ENCODE assay signal across 9 cellular contexts in the genomic region with DNA sequence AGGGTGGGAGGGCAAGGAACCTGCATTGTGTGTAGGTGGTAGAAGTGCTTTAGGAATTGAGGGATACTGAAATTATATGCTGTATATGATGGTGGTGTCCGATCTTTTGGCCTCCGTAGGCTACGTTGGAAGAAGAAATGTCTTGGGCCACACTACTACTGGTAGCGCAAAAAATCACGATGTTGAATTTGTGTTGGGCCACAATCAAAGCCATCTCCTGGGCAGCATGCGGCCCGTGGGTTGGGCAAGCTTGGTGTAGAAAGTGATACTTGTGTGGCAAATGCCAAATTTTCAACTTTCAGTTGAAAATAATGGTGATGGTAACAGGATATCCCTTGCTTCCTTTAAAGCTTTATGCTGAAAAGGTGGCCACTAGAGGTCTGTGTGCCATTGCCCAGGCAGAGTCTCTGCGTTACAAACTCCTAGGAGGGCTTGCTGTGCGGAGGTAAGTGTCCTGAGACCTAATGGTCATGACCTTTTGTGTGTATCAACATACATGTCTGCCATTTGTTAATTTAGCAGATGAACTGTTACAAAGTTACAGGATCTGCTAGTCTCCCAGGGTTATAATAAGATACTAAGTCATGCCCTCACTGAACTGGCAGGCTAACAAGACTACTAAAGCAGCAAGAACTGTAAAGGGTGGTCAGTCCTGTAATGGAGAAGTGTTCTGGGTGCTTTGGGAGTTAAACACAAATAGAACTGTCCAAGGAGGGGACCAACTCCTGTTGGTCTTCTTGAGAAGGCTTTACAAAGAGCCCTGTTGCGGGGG. TPM values are rescaled to one million over a fixed set of nuclear protein-coding genes. Genes with fewer than 3 reads are reported as not detected.
DNase-seq lines count a peak whose midpoint lies in the region; ATAC-seq, FAIRE-seq and TF ChIP-seq lines count a peak whose summit lies in the region.
"Had no signal": no experiment of that assay in that cellular context is flagged by ENCODE, and none has a peak within 500 bp of the region (broad histone marks: within the 10 kb centered on the region; RNA-seq: fewer than 3 reads in every experiment).

No MANE protein-coding gene starts in this region.

- TF ChIP-seq RAD21 in H1 (IDR thresholded peaks at IDR 0.05 in 1 of 2, conservative IDR thresholded peaks at IDR 0.05 in 1 of 2; ENCODE audit: low read depth in 2 of 2, low read length in 2 of 2) = no peak

- intact Hi-C loops in OCI-LY7 (cut with micrococcal nuclease; ENCODE audit: unreplicated experiment) = no loop called here
- intact Hi-C loops in posterior vena cava (cut with DNase I) = no loop called here

- POLR2A ChIA-PET in OCI-LY7 (lab: Charles Lee) = no interaction called here
- POLR2A ChIA-PET in H1 (lab: Charles Lee; ENCODE audit: partially characterized antibody) = interaction anchor here (0.7 to 16.7 kb wide), 13 partner anchors 13 to 388 kb away, joined by 3 to 570 read pairs (median 5); partner anchors contain the start of gene KLHL35

- H3K9me2 ChIP-seq in OCI-LY7 (ENCODE audit: insufficient read depth, low read length) = no peaks in the 10 kb centered on the region

- no peak overlapping the region for H3K4ac ChIP-seq in H1 (replicated peaks; ENCODE audit: insufficient read length, low read depth, low read length)

- H3K9me3 ChIP-seq in OCI-LY7 (ENCODE audit: low read length) = no peaks in the 10 kb centered on the region
- H3K9me3 ChIP-seq in H1 (ENCODE audit: insufficient read depth in 2 of 2, low read depth in 1 of 2, low read length in 1 of 2) = no peaks in the 10 kb centered on the region
- H3K9me3 ChIP-seq: neutrophil had no signal

- no peak overlapping the region for H3K14ac ChIP-seq in H1 (ENCODE audit: insufficient read length)

- no peak overlapping the region for H2BK20ac ChIP-seq in H1 (ENCODE audit: low read length)

- H4K20me1 ChIP-seq in OCI-LY7 (ENCODE audit: insufficient read depth, low read length) = peaks cover 65% of the 10 kb centered on the region
- peaks cover 32 to 43% of the 10 kb centered on the region in 2 experiments for H4K20me1 ChIP-seq in H1 (replicated peaks in 1 of 2; ENCODE audit: control insufficient read depth in 1 of 2, insufficient read depth in 2 of 2, low read length in 2 of 2)

- peak overlapping the region; percentile 62 for H3K27ac Mint-ChIP-seq in T-helper 1 cell treated with Interleukin-12 subunit alpha and Interleukin-12 subunit beta and Interleukin-4 antibody, amounts not matched to agents 30 μg/mL and 1 μg/mL, for 36 hours

- no peak overlapping the region for H2AK5ac ChIP-seq in H1 (ENCODE audit: low read depth, low read length)

- H2BK12ac ChIP-seq in H1 (ENCODE audit: low read depth, low read length) = no peak overlapping the region

- H3K4me1 ChIP-seq in OCI-LY7 (ENCODE audit: insufficient read depth, low read length, poor library complexity, severe bottlenecking) (peaks cover 25% of the 10 kb centered on the region), H1 (replicated peaks in 1 of 4; ENCODE audit: control insufficient read depth in 3 of 4, insufficient read depth in 4 of 4, low read length in 3 of 4) (peaks cover 0 to 9% (median 4%) of the 10 kb centered on the region in 4 experiments; a peak in 6 of 7 replicates)

- H3K9ac ChIP-seq in H1 (replicated peaks in 1 of 4; ENCODE audit: extremely low read depth in 1 of 4, low read depth in 3 of 4, low read length in 3 of 4) = peak overlapping the region in 1 of 4 experiments; percentile 61; a peak in 1 of 7 replicates

- no peak overlapping the region for H2BK5ac ChIP-seq in H1 (ENCODE audit: low read depth, low read length)

- no peaks in the 10 kb centered on the region for H3K9me3 Mint-ChIP-seq in T-helper 1 cell treated with Interleukin-12 subunit alpha and Interleukin-12 subunit beta and Interleukin-4 antibody, amounts not matched to agents 30 μg/mL and 1 μg/mL, for 36 hours

- TF ChIP-seq POLR2A in H1 (IDR thresholded peaks at IDR 0.05; ENCODE audit: control extremely low read depth in 1 of 2, low read depth in 2 of 2, low read length in 2 of 2) (peak; percentile 31 to 50), GM18505 (IDR thresholded peaks at IDR 0.05; ENCODE audit: borderline replicate concordance, extremely low read depth, insufficient read depth, insufficient read length) (no peak)

- H3K79me2 ChIP-seq in OCI-LY7 (ENCODE audit: insufficient read depth, low read depth, low read length) (peaks cover 61% of the 10 kb centered on the region), H1 (ENCODE audit: control insufficient read depth in 1 of 2, insufficient read depth in 2 of 2, low read length in 2 of 2) (peaks cover 29 to 71% of the 10 kb centered on the region in 2 experiments)

- peak overlapping the region; percentile 77 for H3K4me3 Mint-ChIP-seq in T-helper 1 cell treated with Interleukin-12 subunit alpha and Interleukin-12 subunit beta and Interleukin-4 antibody, amounts not matched to agents 30 μg/mL and 1 μg/mL, for 36 hours

- peak overlapping the region; percentile 87 for H3K4me2 ChIP-seq in OCI-LY7 (ENCODE audit: low read length)
- peak overlapping the region; percentile 82 to 93 for H3K4me2 ChIP-seq in H1 (ENCODE audit: insufficient read depth in 1 of 2, low read depth in 2 of 2, low read length in 2 of 2)

- TF ChIP-seq EP300 in H1 (IDR thresholded peaks at IDR 0.05; ENCODE audit: borderline replicate concordance in 1 of 2, low read depth in 2 of 2, low read length in 2 of 2) = no peak

- peaks cover 7% of the 10 kb centered on the region for H3K23me2 ChIP-seq in H1 (ENCODE audit: low read depth, low read length)

- no peak overlapping the region for H4K91ac ChIP-seq in H1 (replicated peaks; ENCODE audit: insufficient read length, low read length)

- peak overlapping the region; percentile 75 for H3K27ac ChIP-seq in OCI-LY7 (ENCODE audit: low read depth, low read length, poor library complexity, severe bottlenecking)
- peak overlapping the region; percentile 0; the same call in 1 of the 2 replicates for H3K27ac ChIP-seq in H1 (ENCODE audit: low read depth, low read length)
- H3K27ac ChIP-seq: neutrophil had no signal

- peaks cover 50% of the 10 kb centered on the region for H3K4me1 Mint-ChIP-seq in T-helper 1 cell treated with Interleukin-12 subunit alpha and Interleukin-12 subunit beta and Interleukin-4 antibody, amounts not matched to agents 30 μg/mL and 1 μg/mL, for 36 hours (ENCODE audit: low read depth)

- ATAC-seq in GM18505 (IDR thresholded peaks at IDR 0.05; ENCODE audit: unreplicated experiment) = no peak

- H2AFZ ChIP-seq in OCI-LY7 (ENCODE audit: low read length) = no peak overlapping the region
- no peak overlapping the region for H2AFZ ChIP-seq in H1 (ENCODE audit: low read length)

- CTCF ChIA-PET in OCI-LY7 (lab: Charles Lee; ENCODE audit: unreplicated experiment) = no interaction called here
- CTCF ChIA-PET in H1 (lab: Charles Lee; ENCODE audit: partially characterized antibody) = interaction anchor here (1.0 to 2.1 kb wide), 5 partner anchors 12 to 74 kb away, joined by 3 to 9 read pairs (median 5); no protein-coding TSS in a partner anchor

- H3K36me3 Mint-ChIP-seq in T-helper 1 cell treated with Interleukin-12 subunit alpha and Interleukin-12 subunit beta and Interleukin-4 antibody, amounts not matched to agents 30 μg/mL and 1 μg/mL, for 36 hours (ENCODE audit: low read depth) = peaks cover 64% of the 10 kb centered on the region

- H3K36me3 ChIP-seq in OCI-LY7 (ENCODE audit: insufficient read depth, low read length) = peaks cover 77% of the 10 kb centered on the region
- H3K36me3 ChIP-seq in H1 (ENCODE audit: control insufficient read depth in 2 of 4, insufficient read depth in 4 of 4, low read length in 3 of 4) = peaks cover 49 to 71% (median 64%) of the 10 kb centered on the region in 4 experiments

- no peak overlapping the region for H4K5ac ChIP-seq in H1 (ENCODE audit: insufficient read length, low read depth, low read length)

- peak overlapping the region; percentile 23 for H4K8ac ChIP-seq in H1 (ENCODE audit: extremely low read depth, insufficient read depth, low read length)

- no peak overlapping the region for H3K18ac ChIP-seq in H1 (ENCODE audit: extremely low read depth, low read length)

- H3K4me3 ChIP-seq in OCI-LY7 (ENCODE audit: low read depth, low read length, poor library complexity, severe bottlenecking) (peak overlapping the region; percentile 97), H1 (ENCODE audit: extremely low read depth in 1 of 4, insufficient read depth in 2 of 4, low read depth in 3 of 4, low read length in 4 of 4) (peak overlapping the region; percentile 8 to 100 (median 52); a peak in 6 of 8 replicates)

- no peak overlapping the region for H2BK15ac ChIP-seq in H1 (ENCODE audit: low read length)

- DNase-seq in T-helper 1 cell (no peak), OCI-LY7 (ENCODE audit: low spot score) (no peak), H1 (ENCODE audit: low read depth in 1 of 2, low spot score in 2 of 2) (no peak), posterior vena cava (ENCODE audit: low spot score) (peak; percentile 22), NCI-H526 treated with DMSO at 0.1 percent for 48 hours (lab: John Stamatoyannopoulos, UW) (no peak), DMS114 treated with DMSO at 0.1 percent for 48 hours (lab: John Stamatoyannopoulos, UW; ENCODE audit: unreplicated experiment) (no peak)

- 89% methylated on average over 10 of the region's 10 CpGs; no CpG with 5 or more reads in 1 of the 2 experiments for WGBS in H1 (ENCODE audit: extremely low coverage in 1 of 2, insufficient coverage in 1 of 2, insufficient read length in 1 of 2, insufficient replicate concordance in 2 of 2, low coverage in 1 of 2, low lambda C conversion rate in 2 of 2, missing lambda C conversion rate in 1 of 2), 2 experiments

- peaks cover 8% of the 10 kb centered on the region; the same call in 1 of the 2 replicates for H3K79me1 ChIP-seq in H1 (ENCODE audit: low read depth, low read length)

- H2BK120ac ChIP-seq in H1 (replicated peaks; ENCODE audit: low read depth, low read length) = no peak overlapping the region

- H3K23ac ChIP-seq in H1 (ENCODE audit: insufficient read length) = no peak overlapping the region

- FAIRE-seq in H1 (lab: Jason Lieb, UNC) = no peak

- H3K27me3 Mint-ChIP-seq in T-helper 1 cell treated with Interleukin-12 subunit alpha and Interleukin-12 subunit beta and Interleukin-4 antibody, amounts not matched to agents 30 μg/mL and 1 μg/mL, for 36 hours (ENCODE audit: low read depth) = no peaks in the 10 kb centered on the region

- no peak overlapping the region for H3K56ac ChIP-seq in H1 (replicated peaks; ENCODE audit: insufficient read length, low read depth, low read length)

- TF ChIP-seq CTCF in OCI-LY7 (conservative IDR thresholded peaks at IDR 0.05; ENCODE audit: low read length) (peak; percentile 36; the same call in 1 of the 2 replicates), H1 (IDR thresholded peaks at IDR 0.05; ENCODE audit: control extremely low read depth in 1 of 3, insufficient read depth in 1 of 3, low read depth in 1 of 3, low read length in 3 of 3) (no peak)

- no TSS peak for BruUV-seq in OCI-LY7 (replicated peaks; lab: Mats Ljungman, UMichigan)

- H3K27me3 ChIP-seq in H1 (replicated peaks in 1 of 4; ENCODE audit: control insufficient read depth in 3 of 4, extremely low read depth in 1 of 4, insufficient read depth in 3 of 4, low read length in 3 of 4) = no peaks in the 10 kb centered on the region
- H3K27me3 ChIP-seq: neutrophil had no signal

RNA-seq across cellular contexts. Expression of gene RPS3, which starts 2.9 kb away (rescaled TPM):
- 3,268 and 3,417 TPM in 2 replicates for total RNA-seq in OCI-LY7 (2014; rRNA removed; shearing (Covaris generic))
- total RNA-seq in OCI-LY7 (2022) (4,392 and 4,414 TPM in 2 replicates), posterior vena cava (1,000 to 10,000 TPM; 1,304 to 1,399 TPM)
- total RNA-seq in H1 (2021; fragmentation: NEBNext Ultra II Directional; extraction: Animal tissue kit (Norgen Biotek cat#: 25700)) = 3,813 and 3,882 TPM in 2 replicates
- polyA plus RNA-seq in H1 (2011; rRNA removed) = 4,194 and 5,088 TPM in 2 replicates
- polyA plus RNA-seq in H1 (2011; cell fraction: cytosol; rRNA removed) = 5,780 TPM
- polyA plus RNA-seq in H1 (2011; cell fraction: nucleus; rRNA removed) = 3,386 TPM
- polyA plus RNA-seq in H1 (2012, experiment 1 of 2) = 4,233 to 5,711 TPM (median 5,025 TPM) in 4 replicates
- polyA plus RNA-seq in H1 (2012, experiment 2 of 2) = 24,266 TPM
- polyA plus RNA-seq in H1 (2013, experiment 1 of 2) = 5,747 TPM
- polyA plus RNA-seq in H1 (2013, experiment 2 of 2) = 5,667 TPM
- 985 and 1,133 TPM in 2 replicates for polyA minus RNA-seq in H1 (2011; rRNA and poly(A)+ RNA removed)
- polyA minus RNA-seq in H1 (2011; cell fraction: cytosol; rRNA and poly(A)+ RNA removed) = 694 TPM
- polyA minus RNA-seq in H1 (2011; cell fraction: nucleus; rRNA and poly(A)+ RNA removed) = 657 TPM

RNA-seq across cellular contexts. Expression of gene KLHL35, which starts 30.8 kb away (rescaled TPM):
- total RNA-seq in OCI-LY7 (2014; rRNA removed; shearing (Covaris generic)) = not detected in 2 replicates
- 0.21 TPM in 1 of 2 replicates, not detected in the other for total RNA-seq in OCI-LY7 (2022)
- 0.35 and 0.40 TPM in 2 replicates for total RNA-seq in H1 (2021; fragmentation: NEBNext Ultra II Directional; extraction: Animal tissue kit (Norgen Biotek cat#: 25700))
- polyA plus RNA-seq in H1 (2011; rRNA removed) = 0.41 and 0.64 TPM in 2 replicates
- 0.50 TPM for polyA plus RNA-seq in H1 (2011; cell fraction: cytosol; rRNA removed)
- 0.40 TPM for polyA plus RNA-seq in H1 (2011; cell fraction: nucleus; rRNA removed)
- polyA plus RNA-seq in H1 (2012, experiment 1 of 2) = 0.24 to 0.70 TPM (median 0.66 TPM) in 3 of 4 replicates, not detected in the other
- 0.24 TPM for polyA plus RNA-seq in H1 (2012, experiment 2 of 2)
- 0.32 TPM for polyA plus RNA-seq in H1 (2013, experiment 1 of 2)
- polyA plus RNA-seq in H1 (2013, experiment 2 of 2) = 0.31 TPM
- 0.10 TPM in 1 of 2 replicates, not detected in the other for polyA minus RNA-seq in H1 (2011; rRNA and poly(A)+ RNA removed)
- polyA minus RNA-seq in H1 (2011; cell fraction: cytosol; rRNA and poly(A)+ RNA removed) = 1.0 TPM
- polyA minus RNA-seq in H1 (2011; cell fraction: nucleus; rRNA and poly(A)+ RNA removed) = not detected
- total RNA-seq in posterior vena cava = under 1 TPM; 0.67 to 0.79 TPM

RNA-seq across cellular contexts. Expression of gene ARRB1, which starts 50.7 kb away (rescaled TPM):
- total RNA-seq in OCI-LY7 (2014; rRNA removed; shearing (Covaris generic)) = not detected in 2 replicates
- total RNA-seq in OCI-LY7 (2022) (not detected in 2 replicates), posterior vena cava (10 to 100 TPM; 42.3 to 44.3 TPM)
- total RNA-seq in H1 (2021; fragmentation: NEBNext Ultra II Directional; extraction: Animal tissue kit (Norgen Biotek cat#: 25700)) = 24.1 and 31.8 TPM in 2 replicates
- polyA plus RNA-seq in H1 (2011; rRNA removed) = 9.4 and 12.4 TPM in 2 replicates
- 14.0 TPM for polyA plus RNA-seq in H1 (2011; cell fraction: cytosol; rRNA removed)
- 16.7 TPM for polyA plus RNA-seq in H1 (2011; cell fraction: nucleus; rRNA removed)
- polyA plus RNA-seq in H1 (2012, experiment 1 of 2) = 8.9 to 11.1 TPM (median 10.3 TPM) in 4 replicates
- 7.6 TPM for polyA plus RNA-seq in H1 (2012, experiment 2 of 2)
- polyA plus RNA-seq in H1 (2013, experiment 1 of 2) = 26.6 TPM
- 27.4 TPM for polyA plus RNA-seq in H1 (2013, experiment 2 of 2)
- 37.7 and 39.1 TPM in 2 replicates for polyA minus RNA-seq in H1 (2011; rRNA and poly(A)+ RNA removed)
- 16.1 TPM for polyA minus RNA-seq in H1 (2011; cell fraction: cytosol; rRNA and poly(A)+ RNA removed)
- 27.9 TPM for polyA minus RNA-seq in H1 (2011; cell fraction: nucleus; rRNA and poly(A)+ RNA removed)

Comparison
In these comparisons a context has a peak if more than half of its experiments do, and no peak if none do; other contexts are left out.
1. RNA of gene ARRB1, which starts 50.7 kb away (total RNA-seq): 42.3 to 44.3 TPM in posterior vena cava and 24.1 to 31.8 TPM in H1; not detected in OCI-LY7; every median in the first group is over 10 times any median in the second.